ENCODE assay signal across 8 cellular contexts in genomic region chr3:126911162-126912026, GRCh38.
DNase-seq lines count a peak whose midpoint lies in the region; ATAC-seq, FAIRE-seq and TF ChIP-seq lines count a peak whose summit lies in the region.

No MANE protein-coding gene starts in this region.

- H3K9me1 ChIP-seq in keratinocyte (ENCODE audit: control insufficient read depth, extremely low read depth, insufficient read depth, low read length): no peaks in the 10 kb centered on the region

- ATAC-seq in CD4-positive, alpha-beta T cell (ENCODE audit: poor library complexity): peak; percentile 85
- ATAC-seq in GM19468 (IDR thresholded peaks at IDR 0.05; ENCODE audit: extremely low read depth, unreplicated experiment) (peak; percentile 94), HG03565 (IDR thresholded peaks at IDR 0.05; ENCODE audit: unreplicated experiment) (peak; percentile 95), T-helper 17 cell (peak; percentile 94)

- no peaks in the 10 kb centered on the region for H3K4me1 ChIP-seq in ascending aorta
- peaks cover 38% of the 10 kb centered on the region for H3K4me1 ChIP-seq in keratinocyte (ENCODE audit: control insufficient read depth, extremely low read depth, insufficient read depth, low read length)

- no peaks in the 10 kb centered on the region for H3K9me3 Mint-ChIP-seq in CD4-positive, alpha-beta T cell

- peak overlapping the region; percentile 77 for H3K27ac Mint-ChIP-seq in CD4-positive, alpha-beta T cell
- H3K27ac Mint-ChIP-seq in T-helper 17 cell: peak overlapping the region; percentile 94

- H3K27ac ChIP-seq in CD4-positive, alpha-beta T cell (ENCODE audit: low read depth, low read length): no peak overlapping the region
- peak overlapping the region in 1 of 2 donors; percentile 57 for H3K27ac ChIP-seq in ascending aorta
- peak overlapping the region; percentile 91 for H3K27ac ChIP-seq in keratinocyte (ENCODE audit: control insufficient read depth, insufficient read depth, low read length)

- H3K9me3 ChIP-seq in CD4-positive, alpha-beta T cell (ENCODE audit: control insufficient read depth, low read length): no peaks in the 10 kb centered on the region
- H3K9me3 ChIP-seq in T-helper 17 cell (ENCODE audit: control insufficient read depth, low read length, poor library complexity, severe bottlenecking): no peaks in the 10 kb centered on the region
- H3K9me3 ChIP-seq in ascending aorta: no peaks in the 10 kb centered on the region
- H3K9me3 ChIP-seq in keratinocyte (ENCODE audit: control insufficient read depth, low read depth, low read length): no peaks in the 10 kb centered on the region

- peaks cover 25% of the 10 kb centered on the region for H3K36me3 Mint-ChIP-seq in CD4-positive, alpha-beta T cell (ENCODE audit: low read depth)
- H3K36me3 Mint-ChIP-seq in T-helper 17 cell (ENCODE audit: low read depth): peaks cover 2% of the 10 kb centered on the region

- H3K27me3 ChIP-seq in CD4-positive, alpha-beta T cell (ENCODE audit: control insufficient read depth, insufficient read depth, low read length): no peaks in the 10 kb centered on the region
- H3K27me3 ChIP-seq in ascending aorta (no peaks in the 10 kb centered on the region), keratinocyte (ENCODE audit: control insufficient read depth, extremely low read depth, insufficient read depth, low read length) (no peaks in the 10 kb centered on the region)

- no peak for TF ChIP-seq CTCF in CD4-positive, alpha-beta T cell (IDR thresholded peaks at IDR 0.05)
- TF ChIP-seq CTCF in ascending aorta (IDR thresholded peaks at IDR 0.05) (no peak), keratinocyte (optimal IDR thresholded peaks at IDR 0.05 in 1 of 3, IDR thresholded peaks at IDR 0.05 in 1 of 3, conservative IDR thresholded peaks at IDR 0.05 in 1 of 3; ENCODE audit: extremely low read depth in 1 of 3, insufficient read depth in 2 of 3, low read length in 3 of 3) (no peak)

- no peaks in the 10 kb centered on the region for H3K27me3 Mint-ChIP-seq in CD4-positive, alpha-beta T cell
- H3K27me3 Mint-ChIP-seq in T-helper 17 cell: no peaks in the 10 kb centered on the region

- H3K4me2 ChIP-seq in keratinocyte (ENCODE audit: control insufficient read depth, extremely low read depth, insufficient read depth, low read depth, low read length): peak overlapping the region; percentile 68

- no peak overlapping the region for H3K4me3 ChIP-seq in ascending aorta
- H3K4me3 ChIP-seq in keratinocyte (ENCODE audit: control insufficient read depth in 2 of 3, extremely low read depth in 1 of 3, insufficient read depth in 2 of 3, low read depth in 1 of 3, low read length in 3 of 3): peak overlapping the region in 1 of 3 experiments; percentile 20

- no peaks in the 10 kb centered on the region for H4K20me1 ChIP-seq in keratinocyte (ENCODE audit: control insufficient read depth, extremely low read depth, insufficient read depth, low read length)

- H2AFZ ChIP-seq in keratinocyte (ENCODE audit: control insufficient read depth, low read length): no peak overlapping the region

- peaks cover 41% of the 10 kb centered on the region for H3K4me1 Mint-ChIP-seq in CD4-positive, alpha-beta T cell (ENCODE audit: low read depth)
- peaks cover 36% of the 10 kb centered on the region for H3K4me1 Mint-ChIP-seq in T-helper 17 cell

- no peaks in the 10 kb centered on the region for H3K79me2 ChIP-seq in keratinocyte (ENCODE audit: control insufficient read depth, insufficient read depth, low read length)

- dilution Hi-C loops in keratinocyte (cut with MboI; ENCODE audit: extremely low pct_ligation_motif_present, low sequenced_read_pairs): no loop called here

- peak overlapping the region; percentile 60 for H3K9ac ChIP-seq in keratinocyte (ENCODE audit: control insufficient read depth, extremely low read depth, insufficient read depth, low read length)

- POLR2A ChIA-PET in CD4-positive, alpha-beta T cell (lab: Charles Lee): no interaction called here

- CTCF ChIA-PET in CD4-positive, alpha-beta T cell (lab: Charles Lee): no interaction called here

- peak; percentile 96 for FAIRE-seq in keratinocyte (lab: Jason Lieb, UNC)

- peak; percentile 20 to 47 (median 36) for DNase-seq in CD4-positive, alpha-beta T cell
- DNase-seq in T-helper 17 cell (peak; percentile 16 to 40 (median 38)), ascending aorta (ENCODE audit: low spot score in 2 of 2) (peak; percentile 42 to 77), keratinocyte (ENCODE audit: low read depth, low spot score) (peak; percentile 98), NCI-H1930 (lab: John Stamatoyannopoulos, UW) (no peak)
- peak in 2 of 3 donors; percentile 20 to 21 for DNase-seq in stimulated activated CD4-positive, alpha-beta T cell treated with anti-CD3 and anti-CD28 coated beads, TNF-alpha, amount 100 ng/mL, for 1 hour (ENCODE audit: low read depth in 3 of 3, low spot score in 1 of 3)

- H3K4me3 Mint-ChIP-seq in CD4-positive, alpha-beta T cell: no peak overlapping the region
- H3K4me3 Mint-ChIP-seq in T-helper 17 cell: peak overlapping the region; percentile 88

- H3K36me3 ChIP-seq in ascending aorta (peaks cover 0 to 6% of the 10 kb centered on the region in 2 donors), keratinocyte (ENCODE audit: control insufficient read depth in 2 of 2, extremely low read depth in 1 of 2, insufficient read depth in 2 of 2, low read length in 2 of 2) (no peaks in the 10 kb centered on the region)

- intact Hi-C loops in CD4-positive, alpha-beta T cell (cut with DNase I, micrococcal nuclease): no loop called here
- intact Hi-C loops in ascending aorta (cut with DNase I): no loop called here

Comparison
In these comparisons a context has a peak if more than half of its experiments do, and no peak if none do; other contexts are left out.
1. DNase-seq: peak in CD4-positive, alpha-beta T cell (10 of 10), T-helper 17 cell (3 of 3), ascending aorta (2 of 2), keratinocyte (single experiment) and stimulated activated CD4-positive, alpha-beta T cell treated with anti-CD3 and anti-CD28 coated beads, TNF-alpha, amount 100 ng/mL, for 1 hour (2 of 3); none in NCI-H1930 (0 of 2).
2. Peak in every context shown above with its lines, with median percentiles within 50 percentile points of each other: ATAC-seq.